Comparison of ENCODE assay signal across 2 cellular contexts in the genomic region with DNA sequence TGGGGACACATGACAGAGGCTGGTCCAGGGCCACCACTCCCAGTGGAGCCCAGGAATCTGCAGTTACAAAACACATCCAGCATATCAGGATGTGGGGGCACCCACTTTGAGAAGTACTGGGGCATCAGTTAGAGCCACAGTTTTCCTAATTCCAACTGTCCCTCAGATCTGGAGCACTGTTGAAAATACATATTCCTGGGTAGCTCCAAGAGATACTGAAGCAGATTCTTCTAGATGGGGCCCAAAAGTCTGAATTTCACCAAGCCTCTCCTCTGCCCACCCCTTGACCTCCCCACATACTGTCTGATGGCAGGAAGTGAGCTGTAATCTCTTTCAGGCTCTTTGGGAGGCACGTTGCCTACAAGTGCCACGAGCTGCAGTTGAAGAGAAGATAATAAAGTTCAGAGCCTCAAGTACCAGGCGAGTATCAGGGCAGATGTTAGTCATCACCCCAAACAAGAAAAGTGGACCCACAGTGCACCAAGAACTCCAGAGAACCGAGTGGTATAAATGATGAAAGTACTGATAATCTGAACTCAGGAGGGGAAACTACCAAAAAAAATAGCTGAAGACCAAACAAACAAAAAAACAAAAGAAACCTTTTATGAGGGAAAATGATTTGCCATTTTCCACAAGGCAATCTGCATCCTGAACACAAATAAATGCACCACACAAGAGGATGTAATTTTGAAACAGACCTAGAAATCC.
TF ChIP-seq lines count a peak whose summit lies in the region.

No MANE protein-coding gene starts in this region.

TF ChIP-seq in GM12878, 131 proteins besides CTCF, POLR2A, EP300 and RAD21 (continued from another document):
- TF ChIP-seq SRF (IDR thresholded peaks at IDR 0.05; ENCODE audit: low read depth in 2 of 2, low read length in 2 of 2) (no peak), MYC (IDR thresholded peaks at IDR 0.05; ENCODE audit: insufficient read depth, insufficient read length, insufficient replicate concordance, low read length, severe bottlenecking) (no peak), CEBPB (IDR thresholded peaks at IDR 0.05; ENCODE audit: borderline replicate concordance in 1 of 2, low read depth in 2 of 2, low read length in 2 of 2) (no peak), YY1 (IDR thresholded peaks at IDR 0.05; ENCODE audit: low read depth, low read length) (no peak), NR2C2 (IDR thresholded peaks at IDR 0.05; ENCODE audit: borderline replicate concordance, control insufficient read depth, insufficient read length, low read depth) (no peak), NBN (IDR thresholded peaks at IDR 0.05) (no peak), ETV6 (conservative IDR thresholded peaks at IDR 0.05 in 1 of 2, IDR thresholded peaks at IDR 0.05 in 1 of 2; ENCODE audit: borderline replicate concordance in 1 of 2, low read depth in 1 of 2) (no peak), SMAD1 (IDR thresholded peaks at IDR 0.05; ENCODE audit: low read depth, partially characterized antibody) (no peak)
- TF ChIP-seq, protein P1, sequence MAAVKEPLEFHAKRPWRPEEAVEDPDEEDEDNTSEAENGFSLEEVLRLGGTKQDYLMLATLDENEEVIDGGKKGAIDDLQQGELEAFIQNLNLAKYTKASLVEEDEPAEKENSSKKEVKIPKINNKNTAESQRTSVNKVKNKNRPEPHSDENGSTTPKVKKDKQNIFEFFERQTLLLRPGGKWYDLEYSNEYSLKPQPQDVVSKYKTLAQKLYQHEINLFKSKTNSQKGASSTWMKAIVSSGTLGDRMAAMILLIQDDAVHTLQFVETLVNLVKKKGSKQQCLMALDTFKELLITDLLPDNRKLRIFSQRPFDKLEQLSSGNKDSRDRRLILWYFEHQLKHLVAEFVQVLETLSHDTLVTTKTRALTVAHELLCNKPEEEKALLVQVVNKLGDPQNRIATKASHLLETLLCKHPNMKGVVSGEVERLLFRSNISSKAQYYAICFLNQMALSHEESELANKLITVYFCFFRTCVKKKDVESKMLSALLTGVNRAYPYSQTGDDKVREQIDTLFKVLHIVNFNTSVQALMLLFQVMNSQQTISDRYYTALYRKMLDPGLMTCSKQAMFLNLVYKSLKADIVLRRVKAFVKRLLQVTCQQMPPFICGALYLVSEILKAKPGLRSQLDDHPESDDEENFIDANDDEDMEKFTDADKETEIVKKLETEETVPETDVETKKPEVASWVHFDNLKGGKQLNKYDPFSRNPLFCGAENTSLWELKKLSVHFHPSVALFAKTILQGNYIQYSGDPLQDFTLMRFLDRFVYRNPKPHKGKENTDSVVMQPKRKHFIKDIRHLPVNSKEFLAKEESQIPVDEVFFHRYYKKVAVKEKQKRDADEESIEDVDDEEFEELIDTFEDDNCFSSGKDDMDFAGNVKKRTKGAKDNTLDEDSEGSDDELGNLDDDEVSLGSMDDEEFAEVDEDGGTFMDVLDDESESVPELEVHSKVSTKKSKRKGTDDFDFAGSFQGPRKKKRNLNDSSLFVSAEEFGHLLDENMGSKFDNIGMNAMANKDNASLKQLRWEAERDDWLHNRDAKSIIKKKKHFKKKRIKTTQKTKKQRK (IDR thresholded peaks at IDR 0.05; ENCODE audit: low read depth, low read length), result no peak

TF ChIP-seq in HepG2, 621 proteins besides CTCF, POLR2A, EP300 and RAD21 (continued from another document):
- TF ChIP-seq, protein P2, sequence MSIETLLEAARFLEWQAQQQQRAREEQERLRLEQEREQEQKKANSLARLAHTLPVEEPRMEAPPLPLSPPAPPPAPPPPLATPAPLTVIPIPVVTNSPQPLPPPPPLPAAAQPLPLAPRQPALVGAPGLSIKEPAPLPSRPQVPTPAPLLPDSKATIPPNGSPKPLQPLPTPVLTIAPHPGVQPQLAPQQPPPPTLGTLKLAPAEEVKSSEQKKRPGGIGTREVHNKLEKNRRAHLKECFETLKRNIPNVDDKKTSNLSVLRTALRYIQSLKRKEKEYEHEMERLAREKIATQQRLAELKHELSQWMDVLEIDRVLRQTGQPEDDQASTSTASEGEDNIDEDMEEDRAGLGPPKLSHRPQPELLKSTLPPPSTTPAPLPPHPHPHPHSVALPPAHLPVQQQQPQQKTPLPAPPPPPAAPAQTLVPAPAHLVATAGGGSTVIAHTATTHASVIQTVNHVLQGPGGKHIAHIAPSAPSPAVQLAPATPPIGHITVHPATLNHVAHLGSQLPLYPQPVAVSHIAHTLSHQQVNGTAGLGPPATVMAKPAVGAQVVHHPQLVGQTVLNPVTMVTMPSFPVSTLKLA (IDR thresholded peaks at IDR 0.05), result no peak
- TF ChIP-seq GATAD2A (CRISPR knock-in tag; IDR thresholded peaks at IDR 0.05) (no peak), MTF2 (CRISPR knock-in tag; IDR thresholded peaks at IDR 0.05; ENCODE audit: borderline replicate concordance) (no peak), MIER3 (CRISPR knock-in tag; IDR thresholded peaks at IDR 0.05; ENCODE audit: borderline replicate concordance) (no peak), ATF1 (CRISPR knock-in tag; IDR thresholded peaks at IDR 0.05) (no peak), ZBTB25 (CRISPR knock-in tag; IDR thresholded peaks at IDR 0.05) (no peak)
